ENCODE assay signal across 3 cellular contexts in genomic region chrX:132615396-132616131, GRCh38.
TF ChIP-seq lines count a peak whose summit lies in the region.

No MANE protein-coding gene starts in this region.

TF ChIP-seq in SK-N-SH treated with all-trans-retinoic acid at 6 μM for 48 hours, 23 proteins besides CTCF, POLR2A, EP300 and RAD21 (continued from another document and continues in another):
- TF ChIP-seq TSHZ2 (CRISPR knock-in tag; IDR thresholded peaks at IDR 0.05) (no peak), GLIS3 (CRISPR knock-in tag; IDR thresholded peaks at IDR 0.05) (no peak), PATZ1 (CRISPR knock-in tag; IDR thresholded peaks at IDR 0.05; ENCODE audit: borderline replicate concordance) (no peak), ZNF8 (CRISPR knock-in tag; IDR thresholded peaks at IDR 0.05) (no peak), ARNTL (CRISPR knock-in tag; IDR thresholded peaks at IDR 0.05; ENCODE audit: borderline replicate concordance, low read depth) (no peak), SNAI2 (CRISPR knock-in tag; IDR thresholded peaks at IDR 0.05) (no peak), POU6F1 (CRISPR knock-in tag; IDR thresholded peaks at IDR 0.05; ENCODE audit: borderline replicate concordance, low read depth) (no peak), PPARA (CRISPR knock-in tag; IDR thresholded peaks at IDR 0.05; ENCODE audit: borderline replicate concordance) (no peak), ZNF565 (CRISPR knock-in tag; conservative IDR thresholded peaks at IDR 0.05; ENCODE audit: low read depth) (no peak), CSDC2 (CRISPR knock-in tag; IDR thresholded peaks at IDR 0.05) (no peak)

TF ChIP-seq in K562, 482 proteins besides CTCF, POLR2A, EP300 and RAD21 (continued from another document):
- TF ChIP-seq SMAD1 (IDR thresholded peaks at IDR 0.05; ENCODE audit: low read depth, low read length, partially characterized antibody) (no peak), ZNF175 (CRISPR knock-in tag; IDR thresholded peaks at IDR 0.05; ENCODE audit: low read depth) (no peak), SMC3 (conservative IDR thresholded peaks at IDR 0.05; ENCODE audit: insufficient read depth, low read depth, low read length) (peak; percentile 34), ZNF511 (CRISPR knock-in tag; IDR thresholded peaks at IDR 0.05) (no peak), FOSL1 (tag; conservative IDR thresholded peaks at IDR 0.05) (peak; percentile 27; the same call in 1 of the 2 replicates)

TF ChIP-seq in liver, 16 proteins besides CTCF, POLR2A, EP300 and RAD21 (continued from another document):
- TF ChIP-seq MAX (IDR thresholded peaks at IDR 0.05) (no peak), NR2F2 (IDR thresholded peaks at IDR 0.05) (no peak)
TF ChIP-seq in liver: peak in this region for 0.
